In the genomic region with DNA sequence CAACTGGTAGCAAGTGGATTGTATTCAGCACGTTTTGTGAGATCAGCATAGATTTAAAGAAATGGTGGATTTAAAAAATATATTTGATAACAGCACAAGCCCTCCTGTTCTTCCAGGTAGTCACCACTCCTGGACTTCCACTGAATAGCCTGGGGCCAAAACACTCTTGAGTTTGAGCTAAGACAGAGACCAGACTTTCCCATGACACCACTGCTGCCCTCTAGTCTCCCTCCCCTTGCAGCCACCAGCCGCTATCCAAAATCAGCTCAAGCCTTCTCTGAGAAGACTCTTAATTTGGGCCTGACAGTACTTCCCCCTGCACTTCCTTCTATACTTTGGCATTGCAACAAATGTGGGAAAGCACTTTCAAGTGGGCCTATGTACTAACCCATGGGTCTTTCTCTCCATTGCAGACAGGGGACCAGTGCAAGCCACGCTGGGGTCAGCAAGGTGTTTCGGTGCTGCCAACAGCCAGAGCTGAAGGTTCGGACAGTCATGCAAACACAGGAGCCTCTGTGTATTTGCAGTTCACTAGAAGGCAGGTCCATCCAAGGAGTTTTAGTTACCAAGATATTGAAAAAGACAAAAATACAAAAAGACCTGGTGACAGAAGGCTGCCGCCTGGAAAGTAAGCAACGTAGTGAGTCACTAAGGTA, we compare ENCODE assay signal across 18 cellular contexts.
"Had no signal": no experiment of that assay in that cellular context is flagged by ENCODE, and none has a peak within 500 bp of the region (broad histone marks: within the 10 kb centered on the region; RNA-seq: fewer than 3 reads in every experiment).

No MANE protein-coding gene starts in this region.

- H3K4me1 Mint-ChIP-seq: natural killer cell, neural progenitor cell had no signal

- H3K27me3 Mint-ChIP-seq: effector memory CD8-positive, alpha-beta T cell; progenitor cell of endocrine pancreas had no signal

- H3K36me3 Mint-ChIP-seq: natural killer cell, neural progenitor cell had no signal

- ATAC-seq: effector memory CD8-positive, alpha-beta T cell; gastroesophageal sphincter; natural killer cell; right cardiac atrium had no signal

- H3K27me3 ChIP-seq: esophagus muscularis mucosa, gastroesophageal sphincter, neural progenitor cell, pancreas, upper lobe of left lung, uterus had no signal

- H3K4me3 ChIP-seq: esophagus muscularis mucosa, gastroesophageal sphincter, mucosa of descending colon, neural progenitor cell, pancreas, smooth muscle cell, upper lobe of left lung, uterus had no signal

- H3K4me2 ChIP-seq: neural progenitor cell, smooth muscle cell had no signal

- H3K9me3 Mint-ChIP-seq: effector memory CD8-positive, alpha-beta T cell; natural killer cell; neural progenitor cell had no signal

- H3K27ac ChIP-seq: epithelial cell of prostate, esophagus muscularis mucosa, gastroesophageal sphincter, neural progenitor cell, upper lobe of left lung, uterus had no signal

- H3K4me3 Mint-ChIP-seq: effector memory CD8-positive, alpha-beta T cell; natural killer cell; neural progenitor cell had no signal

- H3K9me3 ChIP-seq: esophagus muscularis mucosa, gastroesophageal sphincter, mucosa of descending colon, pancreas, upper lobe of left lung, uterus had no signal

- H3K27ac Mint-ChIP-seq: effector memory CD8-positive, alpha-beta T cell; natural killer cell; neural progenitor cell had no signal

- H2AFZ ChIP-seq: neural progenitor cell had no signal

- H3K36me3 ChIP-seq: esophagus muscularis mucosa, gastroesophageal sphincter, neural progenitor cell, pancreas, upper lobe of left lung, uterus had no signal

- DNase-seq: effector memory CD8-positive, alpha-beta T cell; glutamatergic neuron; left colon; natural killer cell; occipital lobe; pancreas; right cardiac atrium; stimulated activated CD4-positive, alpha-beta T cell treated with anti-CD3 and anti-CD28 coated beads, Interleukin-2, amount 100 ng/mL, for 48 hours; stimulated activated naive CD4-positive, alpha-beta T cell treated with Interleukin-2 at 50 U/mL for 16 hours; upper lobe of left lung; uterus had no signal

- H3K4me1 ChIP-seq: esophagus muscularis mucosa, gastroesophageal sphincter, neural progenitor cell, pancreas, upper lobe of left lung, uterus had no signal
